ENCODE assay signal across 8 cellular contexts in the genomic region with DNA sequence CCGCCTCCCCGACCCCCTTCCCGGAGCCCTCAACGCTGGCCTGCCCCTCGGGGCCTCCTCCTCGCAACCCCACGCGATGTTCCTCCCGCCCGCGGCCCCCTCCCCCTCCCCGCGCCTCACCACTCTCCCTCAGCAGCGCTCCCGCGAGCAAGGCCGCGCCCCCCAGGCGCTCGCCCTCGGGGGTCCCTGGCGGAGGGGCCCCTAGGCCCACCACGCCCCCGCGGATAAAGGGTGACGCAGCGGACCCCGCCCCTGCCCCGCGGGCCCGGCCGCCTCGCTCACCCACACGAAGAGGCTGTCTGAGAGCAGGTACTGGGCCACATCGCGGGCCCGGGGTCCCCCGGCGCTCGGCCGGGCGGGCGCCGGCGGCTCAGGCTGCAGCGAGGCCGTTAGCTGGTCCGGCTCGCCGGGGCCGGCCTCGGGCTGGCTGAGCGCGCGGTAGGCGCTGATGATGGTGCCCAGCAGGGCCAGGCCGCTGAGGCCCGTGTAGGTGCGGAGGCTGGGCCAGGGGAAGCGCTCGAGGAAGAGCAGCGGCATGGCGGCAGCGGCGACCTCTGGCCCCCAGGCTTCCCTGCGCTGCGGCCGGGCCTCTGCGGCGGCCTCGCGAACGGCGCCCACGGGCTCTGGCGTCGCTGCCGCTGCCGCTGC. TPM values are rescaled to one million over a fixed set of nuclear protein-coding genes. Genes with fewer than 3 reads are reported as not detected.
DNase-seq lines count a peak whose midpoint lies in the region; ATAC-seq, FAIRE-seq and TF ChIP-seq lines count a peak whose summit lies in the region.

No MANE protein-coding gene starts in this region.

- peak overlapping the region; percentile 93 for H3K4me3 ChIP-seq in A673 (ENCODE audit: low read depth, low read length, poor library complexity, severe bottlenecking)
- H3K4me3 ChIP-seq in bronchial epithelial cell (ENCODE audit: low read depth, low read length) = peak overlapping the region; percentile 72
- H3K4me3 ChIP-seq in kidney epithelial cell (ENCODE audit: low read depth, low read length) = peak overlapping the region; percentile 81

- DNase-seq in A673 (ENCODE audit: low spot score) (peak; percentile 54), T-helper 22 cell (ENCODE audit: low read depth) (peak; percentile 27), bronchial epithelial cell (ENCODE audit: low read depth) (no peak), kidney epithelial cell (ENCODE audit: low read depth) (no peak), NCI-H2029 treated with DMSO at 0.1 percent for 48 hours (lab: John Stamatoyannopoulos, UW) (no peak)
- DNase-seq in stimulated activated CD4-positive, alpha-beta T cell treated with anti-CD3 and anti-CD28 coated beads, Interleukin-2, amount 100 ng/mL, for 4 hours (ENCODE audit: low read depth) = peak; percentile 18

- no peak for FAIRE-seq in bronchial epithelial cell (lab: Jason Lieb, UNC)

- H3K9me3 ChIP-seq in A673 (ENCODE audit: low read depth, low read length, poor library complexity, severe bottlenecking) = no peaks in the 10 kb centered on the region

- TF ChIP-seq CTCF in A673 (conservative IDR thresholded peaks at IDR 0.05; ENCODE audit: low read depth, low read length) = no peak
- no peak for TF ChIP-seq CTCF in bronchial epithelial cell (IDR thresholded peaks at IDR 0.05; ENCODE audit: insufficient read depth, low read length, severe bottlenecking)
- TF ChIP-seq CTCF in kidney epithelial cell (IDR thresholded peaks at IDR 0.05; ENCODE audit: insufficient read depth, low read length, poor library complexity, severe bottlenecking) = no peak

- BruUV-seq in A673 (replicated peaks; lab: Mats Ljungman, UMichigan) = no TSS peak

- H3K36me3 ChIP-seq in A673 (ENCODE audit: insufficient read depth, low read length, poor library complexity, severe bottlenecking) (no peaks in the 10 kb centered on the region), bronchial epithelial cell (ENCODE audit: control insufficient read depth, insufficient read depth, low read length) (no peaks in the 10 kb centered on the region), kidney epithelial cell (ENCODE audit: control insufficient read depth, insufficient read depth, low read length) (no peaks in the 10 kb centered on the region)

- H3K4me1 ChIP-seq in A673 (ENCODE audit: insufficient read depth, low read length, poor library complexity, severe bottlenecking) = peaks cover 24% of the 10 kb centered on the region

- CTCF ChIA-PET in A673 (lab: Charles Lee) = no interaction called here

- H3K27ac ChIP-seq in A673 (ENCODE audit: low read depth, low read length, poor library complexity, severe bottlenecking) = peak overlapping the region; percentile 90

- H3K27me3 ChIP-seq in A673 (replicated peaks; ENCODE audit: insufficient read depth, low read depth, low read length, poor library complexity) = no peaks in the 10 kb centered on the region
- no peaks in the 10 kb centered on the region for H3K27me3 ChIP-seq in bronchial epithelial cell (ENCODE audit: control insufficient read depth, insufficient read depth, low read length)
- H3K27me3 ChIP-seq in kidney epithelial cell (ENCODE audit: control insufficient read depth, insufficient read depth, low read length) = no peaks in the 10 kb centered on the region

- intact Hi-C loops in A673 (cut with micrococcal nuclease; ENCODE audit: unreplicated experiment) = no loop called here

- POLR2A ChIA-PET in A673 (lab: Charles Lee; ENCODE audit: low non-redundant PET) = no interaction called here

- ATAC-seq in GM19023 (IDR thresholded peaks at IDR 0.05; ENCODE audit: unreplicated experiment) = peak; percentile 39
- ATAC-seq in HG03196 (IDR thresholded peaks at IDR 0.05; ENCODE audit: unreplicated experiment) = peak; percentile 27

RNA-seq across cellular contexts. Expression of a gene that starts 0.4 kb away (rescaled TPM):
- total RNA-seq in A673 (2021) = 48.1 and 51.3 TPM in 2 replicates
- total RNA-seq in bronchial epithelial cell = 224 and 319 TPM in 2 replicates
- 131 and 133 TPM in 2 replicates for total RNA-seq in kidney epithelial cell

RNA-seq across cellular contexts. Expression of a gene that starts 26.2 kb away (rescaled TPM):
- total RNA-seq in A673 (2021) = 220 and 231 TPM in 2 replicates
- 41.5 and 45.8 TPM in 2 replicates for total RNA-seq in bronchial epithelial cell
- 59.8 and 89.7 TPM in 2 replicates for total RNA-seq in kidney epithelial cell

RNA-seq across cellular contexts. Expression of a gene that starts 26.4 kb away (rescaled TPM):
- total RNA-seq in A673 (2021) (68.4 and 78.1 TPM in 2 replicates), bronchial epithelial cell (30.0 and 63.5 TPM in 2 replicates), kidney epithelial cell (41.3 and 75.8 TPM in 2 replicates)

Comparison
In these comparisons a context has a peak if more than half of its experiments do, and no peak if none do; other contexts are left out.
1. DNase-seq: peak in A673 (single experiment), T-helper 22 cell (single experiment) and stimulated activated CD4-positive, alpha-beta T cell treated with anti-CD3 and anti-CD28 coated beads, Interleukin-2, amount 100 ng/mL, for 4 hours (single experiment); none in bronchial epithelial cell (single experiment), kidney epithelial cell (single experiment) and NCI-H2029 treated with DMSO at 0.1 percent for 48 hours (single experiment).
2. Peak in every context shown above with its lines, with median percentiles within 50 percentile points of each other: H3K4me3 ChIP-seq.